In genomic region chr14:95218006-95218405, GRCh38 we compare ENCODE assay signal across 28 cellular contexts.
"Had no signal": no experiment of that assay in that cellular context is flagged by ENCODE, and none has a peak within 500 bp of the region (broad histone marks: within the 10 kb centered on the region; RNA-seq: fewer than 3 reads in every experiment).

No MANE protein-coding gene starts in this region.

- H3K4me1 Mint-ChIP-seq: immature natural killer cell; naive thymus-derived CD8-positive, alpha-beta T cell; stimulated activated naive CD8-positive, alpha-beta T cell treated with anti-CD3 and anti-CD28 coated beads, Interleukin-15, amount 100 ng/mL, for 72 hours had no signal

- DNase-seq: hypothalamus; immature natural killer cell; kidney; left colon; left lung; lower lobe of right lung; mammary epithelial cell; naive thymus-derived CD8-positive, alpha-beta T cell; nucleus accumbens; posterior cingulate gyrus; retina; right cardiac atrium; stimulated activated CD4-positive, alpha-beta T cell treated with anti-CD3 and anti-CD28 coated beads, Interleukin-1b, Interleukin-23, amount 100 ng/mL, for 48 hours; stimulated activated CD4-positive, alpha-beta T cell treated with anti-CD3 and anti-CD28 coated beads, Interleukin-2, amount 100 ng/mL, for 48 hours; stimulated activated CD4-positive, alpha-beta T cell treated with anti-CD3 and anti-CD28 coated beads, Interleukin-4, amount 100 ng/mL, for 4 hours; stimulated activated CD8-positive, alpha-beta memory T cell treated with anti-CD3 and anti-CD28 coated beads, Interleukin-4, amount 100 ng/mL, for 48 hours; stimulated activated naive CD4-positive, alpha-beta T cell treated with Interleukin-2 at 50 U/mL for 16 hours; stimulated activated naive CD8-positive, alpha-beta T cell treated with anti-CD3 and anti-CD28 coated beads, Interleukin-15, amount 100 ng/mL, for 72 hours; substantia nigra; upper lobe of left lung had no signal

- H3K27ac Mint-ChIP-seq: immature natural killer cell; naive thymus-derived CD8-positive, alpha-beta T cell; stimulated activated memory B cell treated with anti-CD40 and anti-IgM and Interleukin-4, amounts not matched to agents 10 μg/mL and 1 μg/mL and 100 μg/mL, for 72 hours; stimulated activated naive CD8-positive, alpha-beta T cell treated with anti-CD3 and anti-CD28 coated beads, Interleukin-15, amount 100 ng/mL, for 72 hours had no signal

- H3K36me3 Mint-ChIP-seq: immature natural killer cell; naive thymus-derived CD8-positive, alpha-beta T cell had no signal

- H3K4me3 ChIP-seq: left lung, lower lobe of right lung, pancreas, prostate gland, smooth muscle cell, tibial nerve, upper lobe of left lung, vagina had no signal

- H3K27me3 ChIP-seq: left lung, pancreas, tibial nerve, upper lobe of left lung, vagina had no signal

- H3K27me3 Mint-ChIP-seq: naive thymus-derived CD8-positive, alpha-beta T cell; stimulated activated memory B cell treated with anti-CD40 and anti-IgM and Interleukin-4, amounts not matched to agents 10 μg/mL and 1 μg/mL and 100 μg/mL, for 72 hours; stimulated activated naive CD8-positive, alpha-beta T cell treated with anti-CD3 and anti-CD28 coated beads, Interleukin-15, amount 100 ng/mL, for 72 hours had no signal

- H3K9me3 Mint-ChIP-seq: immature natural killer cell; naive thymus-derived CD8-positive, alpha-beta T cell; nephron; neural crest cell; stimulated activated naive CD8-positive, alpha-beta T cell treated with anti-CD3 and anti-CD28 coated beads, Interleukin-15, amount 100 ng/mL, for 72 hours had no signal

- H3K36me3 ChIP-seq: lower lobe of right lung, prostate gland, upper lobe of left lung, vagina had no signal

- H3K4me2 ChIP-seq: smooth muscle cell had no signal

- H3K4me3 Mint-ChIP-seq: immature natural killer cell; naive thymus-derived CD8-positive, alpha-beta T cell; nephron; neural crest cell; stimulated activated memory B cell treated with anti-CD40 and anti-IgM and Interleukin-4, amounts not matched to agents 10 μg/mL and 1 μg/mL and 100 μg/mL, for 72 hours; stimulated activated naive CD8-positive, alpha-beta T cell treated with anti-CD3 and anti-CD28 coated beads, Interleukin-15, amount 100 ng/mL, for 72 hours had no signal

- H3K9me3 ChIP-seq: left lung, lower lobe of right lung, pancreas, prostate gland, tibial nerve, upper lobe of left lung, vagina had no signal

- H3K4me1 ChIP-seq: left lung, lower lobe of right lung, prostate gland, vagina had no signal

- H3K27ac ChIP-seq: left lung, lower lobe of right lung, pancreas, prostate gland, tibial nerve, upper lobe of left lung, vagina had no signal
